30 cellular contexts compared by ENCODE assay signal in genomic region chr20:36925234-36925633, GRCh38. TPM values are rescaled to one million over a fixed set of nuclear protein-coding genes. Genes with fewer than 3 reads are reported as not detected.
DNase-seq lines count a peak whose midpoint lies in the region; ATAC-seq lines count a peak whose summit lies in the region.
"Had no signal": no experiment of that assay in that cellular context is flagged by ENCODE, and none has a peak within 500 bp of the region (broad histone marks: within the 10 kb centered on the region; RNA-seq: fewer than 3 reads in every experiment).

No MANE protein-coding gene starts in this region.

- peaks cover 83% of the 10 kb centered on the region for H3K36me3 Mint-ChIP-seq in activated T-cell treated with anti-CD3 and anti-CD28 coated beads, Interleukin-2, amount 50 U/mL, for 24 hours (ENCODE audit: low read depth)
- peaks cover 27% of the 10 kb centered on the region for H3K36me3 Mint-ChIP-seq in activated T-cell treated with anti-CD3 and anti-CD28 coated beads, Interleukin-2, amount 50 U/mL, for 4 hours (ENCODE audit: insufficient read depth)
- peaks cover 35% of the 10 kb centered on the region for H3K36me3 Mint-ChIP-seq in activated naive CD8-positive, alpha-beta T cell treated with anti-CD3 and anti-CD28 coated beads for 36 hours
- peaks cover 17% of the 10 kb centered on the region for H3K36me3 Mint-ChIP-seq in natural killer cell treated with Interleukin-12 subunit alpha and Interleukin-12 subunit beta and Interleukin-15 and Interleukin-18, amount 100 ng/mL, for 72 hours

- no peaks in the 10 kb centered on the region for H3K9me3 Mint-ChIP-seq in activated T-cell treated with anti-CD3 and anti-CD28 coated beads, Interleukin-2, amount 50 U/mL, for 24 hours
- no peaks in the 10 kb centered on the region for H3K9me3 Mint-ChIP-seq in activated T-cell treated with anti-CD3 and anti-CD28 coated beads, Interleukin-2, amount 50 U/mL, for 4 hours
- no peaks in the 10 kb centered on the region for H3K9me3 Mint-ChIP-seq in activated naive CD8-positive, alpha-beta T cell treated with anti-CD3 and anti-CD28 coated beads for 36 hours
- H3K9me3 Mint-ChIP-seq in natural killer cell treated with Interleukin-12 subunit alpha and Interleukin-12 subunit beta and Interleukin-15 and Interleukin-18, amount 100 ng/mL, for 72 hours, result no peaks in the 10 kb centered on the region
- H3K9me3 Mint-ChIP-seq: memory B cell; stimulated activated memory B cell treated with anti-CD40 and anti-IgM and Interleukin-4, amounts not matched to agents 10 μg/mL and 1 μg/mL and 100 μg/mL, for 72 hours had no signal

- ATAC-seq in activated T-cell treated with anti-CD3 and anti-CD28 coated beads, Interleukin-2, amount 50 U/mL, for 4 hours, result no peak
- no peak for ATAC-seq in natural killer cell treated with Interleukin-12 subunit alpha and Interleukin-12 subunit beta and Interleukin-15 and Interleukin-18, amount 100 ng/mL, for 72 hours
- ATAC-seq in HG03025 (IDR thresholded peaks at IDR 0.05; ENCODE audit: low FRiP score, unreplicated experiment), result no peak
- no peak for ATAC-seq in HG03175 (IDR thresholded peaks at IDR 0.05; ENCODE audit: unreplicated experiment)
- ATAC-seq: left cardiac atrium; right lobe of liver; stimulated activated memory B cell treated with anti-CD40 and anti-IgM and Interleukin-4, amounts not matched to agents 10 μg/mL and 1 μg/mL and 100 μg/mL, for 72 hours had no signal

- DNase-seq in activated T-cell treated with anti-CD3 and anti-CD28 coated beads, Interleukin-2, amount 50 U/mL, for 24 hours, result peak; percentile 3
- DNase-seq in activated T-cell treated with anti-CD3 and anti-CD28 coated beads, Interleukin-2, amount 50 U/mL, for 4 hours, result no peak
- peak; percentile 56 for DNase-seq in ELF-1 (ENCODE audit: low read depth, low spot score)
- no peak for DNase-seq in activated naive CD8-positive, alpha-beta T cell treated with anti-CD3 and anti-CD28 coated beads for 36 hours
- no peak for DNase-seq in natural killer cell treated with Interleukin-12 subunit alpha and Interleukin-12 subunit beta and Interleukin-15 and Interleukin-18, amount 100 ng/mL, for 72 hours (ENCODE audit: low spot score)
- no peak for DNase-seq in hippocampal formation (lab: John Stamatoyannopoulos, UW)
- DNase-seq: activated CD4-positive, alpha-beta T cell treated with anti-CD3 and anti-CD28 coated beads, Interleukin-2, amount 50 U/mL, for 48 hours; activated CD4-positive, CD25-positive, alpha-beta regulatory T cell; activated naive CD4-positive, alpha-beta T cell treated with anti-CD3 and anti-CD28 coated beads, Interleukin-2, amount 50 U/mL, for 16 hours; cortex of kidney; esophagus squamous epithelium; GDM1; H7; left cardiac atrium; MG63; NCI-H2029 treated with DMSO at 0.1 percent for 48 hours; NCI-H2227 treated with DMSO at 0.1 percent for 48 hours; right lobe of liver; SIG-M5; stimulated activated CD4-positive, alpha-beta T cell treated with anti-CD3 and anti-CD28 coated beads, Interleukin-4, amount 100 ng/mL, for 1 hour; SW 1271; uterus had no signal

- peak overlapping the region; percentile 79 for H3K27ac Mint-ChIP-seq in activated T-cell treated with anti-CD3 and anti-CD28 coated beads, Interleukin-2, amount 50 U/mL, for 24 hours
- peak overlapping the region; percentile 66 for H3K27ac Mint-ChIP-seq in activated naive CD8-positive, alpha-beta T cell treated with anti-CD3 and anti-CD28 coated beads for 36 hours
- H3K27ac Mint-ChIP-seq in natural killer cell treated with Interleukin-12 subunit alpha and Interleukin-12 subunit beta and Interleukin-15 and Interleukin-18, amount 100 ng/mL, for 72 hours, result peak overlapping the region; percentile 43 to 71
- H3K27ac Mint-ChIP-seq: memory B cell had no signal

- H3K27me3 Mint-ChIP-seq in activated T-cell treated with anti-CD3 and anti-CD28 coated beads, Interleukin-2, amount 50 U/mL, for 24 hours, result no peaks in the 10 kb centered on the region
- H3K27me3 Mint-ChIP-seq in activated T-cell treated with anti-CD3 and anti-CD28 coated beads, Interleukin-2, amount 50 U/mL, for 4 hours (ENCODE audit: low read depth), result no peaks in the 10 kb centered on the region
- H3K27me3 Mint-ChIP-seq in activated naive CD8-positive, alpha-beta T cell treated with anti-CD3 and anti-CD28 coated beads for 36 hours, result no peaks in the 10 kb centered on the region
- no peaks in the 10 kb centered on the region for H3K27me3 Mint-ChIP-seq in natural killer cell treated with Interleukin-12 subunit alpha and Interleukin-12 subunit beta and Interleukin-15 and Interleukin-18, amount 100 ng/mL, for 72 hours
- H3K27me3 Mint-ChIP-seq: memory B cell; progenitor cell of endocrine pancreas; stimulated activated memory B cell treated with anti-CD40 and anti-IgM and Interleukin-4, amounts not matched to agents 10 μg/mL and 1 μg/mL and 100 μg/mL, for 72 hours had no signal

- peaks cover 43% of the 10 kb centered on the region for H3K4me1 Mint-ChIP-seq in activated T-cell treated with anti-CD3 and anti-CD28 coated beads, Interleukin-2, amount 50 U/mL, for 24 hours (ENCODE audit: low read depth)
- H3K4me1 Mint-ChIP-seq in activated T-cell treated with anti-CD3 and anti-CD28 coated beads, Interleukin-2, amount 50 U/mL, for 4 hours (ENCODE audit: low read depth), result peaks cover 42% of the 10 kb centered on the region
- peaks cover 35% of the 10 kb centered on the region for H3K4me1 Mint-ChIP-seq in activated naive CD8-positive, alpha-beta T cell treated with anti-CD3 and anti-CD28 coated beads for 36 hours
- peaks cover 11 to 13% of the 10 kb centered on the region in 2 donors for H3K4me1 Mint-ChIP-seq in natural killer cell treated with Interleukin-12 subunit alpha and Interleukin-12 subunit beta and Interleukin-15 and Interleukin-18, amount 100 ng/mL, for 72 hours (ENCODE audit: low read depth in 2 of 2)
- H3K4me1 Mint-ChIP-seq: memory B cell; stimulated activated memory B cell treated with anti-CD40 and anti-IgM and Interleukin-4, amounts not matched to agents 10 μg/mL and 1 μg/mL and 100 μg/mL, for 72 hours had no signal

- no peak overlapping the region for H3K4me3 Mint-ChIP-seq in activated T-cell treated with anti-CD3 and anti-CD28 coated beads, Interleukin-2, amount 50 U/mL, for 24 hours
- no peak overlapping the region for H3K4me3 Mint-ChIP-seq in activated T-cell treated with anti-CD3 and anti-CD28 coated beads, Interleukin-2, amount 50 U/mL, for 4 hours
- no peak overlapping the region for H3K4me3 Mint-ChIP-seq in activated naive CD8-positive, alpha-beta T cell treated with anti-CD3 and anti-CD28 coated beads for 36 hours
- H3K4me3 Mint-ChIP-seq in natural killer cell treated with Interleukin-12 subunit alpha and Interleukin-12 subunit beta and Interleukin-15 and Interleukin-18, amount 100 ng/mL, for 72 hours, result no peak overlapping the region
- H3K4me3 Mint-ChIP-seq: memory B cell; stimulated activated memory B cell treated with anti-CD40 and anti-IgM and Interleukin-4, amounts not matched to agents 10 μg/mL and 1 μg/mL and 100 μg/mL, for 72 hours had no signal

RNA-seq across cellular contexts. Expression of gene SAMHD1, which starts 26.3 kb away (rescaled TPM):
- 10 to 100 TPM; 30.8 to 36.1 (median 32.3) TPM for total RNA-seq in activated T-cell treated with anti-CD3 and anti-CD28 coated beads, Interleukin-2, amount 50 U/mL, for 4 hours
- total RNA-seq in activated naive CD8-positive, alpha-beta T cell treated with anti-CD3 and anti-CD28 coated beads for 36 hours, result 10 to 100 TPM; 35.6 to 43.2 TPM
- 10 to 100 TPM; 74.9 to 86.0 TPM for total RNA-seq in natural killer cell treated with Interleukin-12 subunit alpha and Interleukin-12 subunit beta and Interleukin-15 and Interleukin-18, amount 100 ng/mL, for 72 hours

RNA-seq across cellular contexts. Expression of gene TLDC2, which starts 49.3 kb away (rescaled TPM):
- total RNA-seq in activated T-cell treated with anti-CD3 and anti-CD28 coated beads, Interleukin-2, amount 50 U/mL, for 4 hours, result not detected
- not detected for total RNA-seq in activated naive CD8-positive, alpha-beta T cell treated with anti-CD3 and anti-CD28 coated beads for 36 hours
- under 1 TPM in 1 of 2 donors, not detected in 1; 0.39 TPM for total RNA-seq in natural killer cell treated with Interleukin-12 subunit alpha and Interleukin-12 subunit beta and Interleukin-15 and Interleukin-18, amount 100 ng/mL, for 72 hours
- total RNA-seq: ascending aorta, cardiac muscle cell, suprapubic skin had no signal

Comparison
In these comparisons a context has a peak if more than half of its experiments do, and no peak if none do; other contexts are left out.
1. DNase-seq: peak in activated T-cell treated with anti-CD3 and anti-CD28 coated beads, Interleukin-2, amount 50 U/mL, for 24 hours (single experiment) and ELF-1 (single experiment); none in activated T-cell treated with anti-CD3 and anti-CD28 coated beads, Interleukin-2, amount 50 U/mL, for 4 hours (single experiment), activated naive CD8-positive, alpha-beta T cell treated with anti-CD3 and anti-CD28 coated beads for 36 hours (single experiment), natural killer cell treated with Interleukin-12 subunit alpha and Interleukin-12 subunit beta and Interleukin-15 and Interleukin-18, amount 100 ng/mL, for 72 hours (single experiment) and hippocampal formation (0 of 2).
2. Peak in every context shown above with its lines, with median percentiles within 50 percentile points of each other: H3K27ac Mint-ChIP-seq.